Comparison of ENCODE assay signal across 14 cellular contexts in the genomic region with DNA sequence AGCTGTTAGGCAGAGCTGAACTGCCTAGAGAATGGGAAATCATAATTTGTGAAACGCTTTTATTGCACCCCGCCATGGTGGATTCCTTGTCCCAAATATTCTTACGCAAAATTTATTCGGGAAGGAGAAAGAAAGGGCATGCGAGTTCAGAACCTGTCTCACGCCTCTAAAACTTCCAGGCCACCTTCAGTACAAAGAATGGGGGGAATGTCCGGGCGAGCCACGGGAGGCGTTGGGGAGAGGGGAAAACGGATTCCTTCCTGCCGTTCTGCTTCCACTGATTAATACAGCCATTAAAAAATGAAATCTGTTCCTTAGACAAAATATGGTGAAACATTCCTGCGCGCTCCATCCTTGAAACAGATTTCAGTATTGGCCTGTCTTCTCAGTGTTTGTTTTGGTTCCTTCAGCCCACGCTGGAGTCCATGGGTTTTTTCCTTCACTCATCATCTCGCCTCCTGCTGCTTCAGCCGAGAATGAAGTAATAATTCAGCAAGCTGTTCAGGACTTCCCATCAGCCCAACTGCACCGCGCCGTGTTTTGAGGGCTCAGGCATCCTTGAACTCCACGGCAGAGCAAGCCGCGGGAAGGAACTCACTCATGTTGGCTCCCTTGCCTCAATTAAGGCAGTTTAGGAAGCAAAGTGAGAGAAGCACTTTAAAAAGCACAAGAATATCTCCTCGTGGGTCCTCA. TPM values are rescaled to one million over a fixed set of nuclear protein-coding genes. Genes with fewer than 3 reads are reported as not detected.
DNase-seq lines count a peak whose midpoint lies in the region; ATAC-seq, FAIRE-seq and TF ChIP-seq lines count a peak whose summit lies in the region.
"Had no signal": no experiment of that assay in that cellular context is flagged by ENCODE, and none has a peak within 500 bp of the region (broad histone marks: within the 10 kb centered on the region; RNA-seq: fewer than 3 reads in every experiment).

No MANE protein-coding gene starts in this region.

- no peak overlapping the region for H2BK5ac ChIP-seq in H1 (ENCODE audit: low read depth, low read length)

- H2BK20ac ChIP-seq in H1 (ENCODE audit: low read length): peak overlapping the region; percentile 9; the same call in 1 of the 2 replicates

- no peak overlapping the region for H3K9ac ChIP-seq in H1 (replicated peaks in 1 of 4; ENCODE audit: extremely low read depth in 1 of 4, low read depth in 3 of 4, low read length in 3 of 4)

- H3K9me3 Mint-ChIP-seq in stimulated activated naive B cell treated with anti-CD40 and anti-IgM and Interleukin-4, amounts not matched to agents 10 μg/mL and 1 μg/mL and 100 μg/mL, for 72 hours: peaks cover 0 to 4% of the 10 kb centered on the region in 2 donors
- H3K9me3 Mint-ChIP-seq: neural crest cell had no signal

- H4K5ac ChIP-seq in H1 (ENCODE audit: insufficient read length, low read depth, low read length): no peak overlapping the region

- H3K4me1 Mint-ChIP-seq in stimulated activated naive B cell treated with anti-CD40 and anti-IgM and Interleukin-4, amounts not matched to agents 10 μg/mL and 1 μg/mL and 100 μg/mL, for 72 hours: peaks cover 6% of the 10 kb centered on the region in 2 donors

- TF ChIP-seq EP300 in H1 (IDR thresholded peaks at IDR 0.05; ENCODE audit: borderline replicate concordance in 1 of 2, low read depth in 2 of 2, low read length in 2 of 2): no peak

- POLR2A ChIA-PET in H1 (lab: Charles Lee; ENCODE audit: partially characterized antibody): interaction anchor here (1.8 to 3.4 kb wide), 2 partner anchors 12 to 13 kb away, joined by 4 to 9 read pairs; no protein-coding TSS in a partner anchor

- ATAC-seq in GM21360 (IDR thresholded peaks at IDR 0.05; ENCODE audit: unreplicated experiment) (no peak), HG03442 (IDR thresholded peaks at IDR 0.05; ENCODE audit: unreplicated experiment) (no peak)
- no peak for ATAC-seq in stimulated activated naive B cell treated with anti-CD40 and anti-IgM and Interleukin-4, amounts not matched to agents 10 μg/mL and 1 μg/mL and 100 μg/mL, for 72 hours (replicated peaks)

- H3K4me3 Mint-ChIP-seq in stimulated activated naive B cell treated with anti-CD40 and anti-IgM and Interleukin-4, amounts not matched to agents 10 μg/mL and 1 μg/mL and 100 μg/mL, for 72 hours: no peak overlapping the region
- H3K4me3 Mint-ChIP-seq: neural crest cell had no signal

- no peak overlapping the region; the same call in 1 of the 2 replicates for H2BK15ac ChIP-seq in H1 (ENCODE audit: low read length)

- H3K4ac ChIP-seq in H1 (replicated peaks; ENCODE audit: insufficient read length, low read depth, low read length): no peak overlapping the region

- H3K79me1 ChIP-seq in H1 (ENCODE audit: low read depth, low read length): no peaks in the 10 kb centered on the region

- no peak for TF ChIP-seq RAD21 in H1 (IDR thresholded peaks at IDR 0.05 in 1 of 2, conservative IDR thresholded peaks at IDR 0.05 in 1 of 2; ENCODE audit: low read depth in 2 of 2, low read length in 2 of 2)

- peaks cover 17 to 23% of the 10 kb centered on the region in 2 donors for H3K27me3 Mint-ChIP-seq in stimulated activated naive B cell treated with anti-CD40 and anti-IgM and Interleukin-4, amounts not matched to agents 10 μg/mL and 1 μg/mL and 100 μg/mL, for 72 hours

- no peak for TF ChIP-seq POLR2A in H1 (IDR thresholded peaks at IDR 0.05; ENCODE audit: control extremely low read depth in 1 of 2, low read depth in 2 of 2, low read length in 2 of 2)

- H2AK5ac ChIP-seq in H1 (ENCODE audit: low read depth, low read length): no peak overlapping the region

- H3K4me3 ChIP-seq in H1 (ENCODE audit: extremely low read depth in 1 of 4, insufficient read depth in 2 of 4, low read depth in 3 of 4, low read length in 4 of 4): no peak overlapping the region
- H3K4me3 ChIP-seq: thyroid gland had no signal

- WGBS in H1 (ENCODE audit: extremely low coverage in 1 of 2, insufficient coverage in 1 of 2, insufficient read length in 1 of 2, insufficient replicate concordance in 2 of 2, low coverage in 1 of 2, low lambda C conversion rate in 2 of 2, missing lambda C conversion rate in 1 of 2), 2 experiments: 77% methylated on average over 23 of the region's 24 CpGs; no CpG with 5 or more reads in 1 of the 2 experiments

- H4K20me1 ChIP-seq in H1 (replicated peaks in 1 of 2; ENCODE audit: control insufficient read depth in 1 of 2, insufficient read depth in 2 of 2, low read length in 2 of 2): no peaks in the 10 kb centered on the region

- H4K8ac ChIP-seq in H1 (ENCODE audit: extremely low read depth, insufficient read depth, low read length): no peak overlapping the region

- no peak for TF ChIP-seq CTCF in H1 (IDR thresholded peaks at IDR 0.05; ENCODE audit: control extremely low read depth in 1 of 3, insufficient read depth in 1 of 3, low read depth in 1 of 3, low read length in 3 of 3)

- CTCF ChIA-PET in H1 (lab: Charles Lee; ENCODE audit: partially characterized antibody): interaction anchor here (0.7 to 3.9 kb wide), 43 partner anchors 10 to 916 kb away, joined by 3 to 26 read pairs (median 6); partner anchors contain the start of genes BMP4 and CDKN3

- H2AFZ ChIP-seq in H1 (ENCODE audit: low read length): peak overlapping the region; percentile 42; the same call in 1 of the 2 replicates

- H3K27ac ChIP-seq in H1 (ENCODE audit: low read depth, low read length): no peak overlapping the region
- H3K27ac ChIP-seq: 22Rv1 had no signal

- H3K23ac ChIP-seq in H1 (ENCODE audit: insufficient read length): no peak overlapping the region

- H2BK12ac ChIP-seq in H1 (ENCODE audit: low read depth, low read length): peak overlapping the region; percentile 10; the same call in 1 of the 2 replicates

- H3K9me3 ChIP-seq in H1 (ENCODE audit: insufficient read depth in 2 of 2, low read depth in 1 of 2, low read length in 1 of 2): no peaks in the 10 kb centered on the region
- H3K9me3 ChIP-seq: thyroid gland had no signal

- H4K91ac ChIP-seq in H1 (replicated peaks; ENCODE audit: insufficient read length, low read length): no peak overlapping the region

- H3K14ac ChIP-seq in H1 (ENCODE audit: insufficient read length): no peak overlapping the region

- peak overlapping the region; percentile 20; the same call in 1 of the 2 replicates for H3K18ac ChIP-seq in H1 (ENCODE audit: extremely low read depth, low read length)

- peak overlapping the region in 1 of 2 experiments; percentile 6; a peak in 1 of 4 replicates for H3K4me2 ChIP-seq in H1 (ENCODE audit: insufficient read depth in 1 of 2, low read depth in 2 of 2, low read length in 2 of 2)

- no peaks in the 10 kb centered on the region for H3K36me3 ChIP-seq in H1 (ENCODE audit: control insufficient read depth in 2 of 4, insufficient read depth in 4 of 4, low read length in 3 of 4)
- H3K36me3 ChIP-seq: thyroid gland had no signal

- DNase-seq in DMS 273 (lab: John Stamatoyannopoulos, UW; ENCODE audit: unreplicated experiment) (peak; percentile 42), DMS 273 treated with DMSO at 0.1 percent for 48 hours (lab: John Stamatoyannopoulos, UW) (no peak), H1 (ENCODE audit: low read depth in 1 of 2, low spot score in 2 of 2) (no peak), myocyte (ENCODE audit: low read depth) (peak; percentile 51), urothelium cell line (ENCODE audit: low spot score) (no peak)
- no peak for DNase-seq in stimulated activated naive B cell treated with anti-CD40 and anti-IgM and Interleukin-4, amounts not matched to agents 10 μg/mL and 1 μg/mL and 100 μg/mL, for 72 hours
- DNase-seq: activated CD4-positive, alpha-beta T cell treated with anti-CD3 and anti-CD28 coated beads, Interleukin-2, amount 50 U/mL, for 1 hour; activated naive CD4-positive, alpha-beta T cell; effector CD4-positive, alpha-beta T cell; thyroid gland had no signal

- peaks cover 2 to 12% (median 8%) of the 10 kb centered on the region in 4 experiments; a peak in 6 of 7 replicates for H3K4me1 ChIP-seq in H1 (replicated peaks in 1 of 4; ENCODE audit: control insufficient read depth in 3 of 4, insufficient read depth in 4 of 4, low read length in 3 of 4)
- H3K4me1 ChIP-seq: thyroid gland had no signal

- no peaks in the 10 kb centered on the region for H3K79me2 ChIP-seq in H1 (ENCODE audit: control insufficient read depth in 1 of 2, insufficient read depth in 2 of 2, low read length in 2 of 2)

- H3K27ac Mint-ChIP-seq in stimulated activated naive B cell treated with anti-CD40 and anti-IgM and Interleukin-4, amounts not matched to agents 10 μg/mL and 1 μg/mL and 100 μg/mL, for 72 hours: no peak overlapping the region

- H3K23me2 ChIP-seq in H1 (ENCODE audit: low read depth, low read length): no peaks in the 10 kb centered on the region

- no peaks in the 10 kb centered on the region for H3K36me3 Mint-ChIP-seq in stimulated activated naive B cell treated with anti-CD40 and anti-IgM and Interleukin-4, amounts not matched to agents 10 μg/mL and 1 μg/mL and 100 μg/mL, for 72 hours

- no peak overlapping the region for H2BK120ac ChIP-seq in H1 (replicated peaks; ENCODE audit: low read depth, low read length)

- H3K27me3 ChIP-seq in H1 (replicated peaks in 1 of 4; ENCODE audit: control insufficient read depth in 3 of 4, extremely low read depth in 1 of 4, insufficient read depth in 3 of 4, low read length in 3 of 4): no peaks in the 10 kb centered on the region
- H3K27me3 ChIP-seq: thyroid gland had no signal

- no peak overlapping the region for H3K56ac ChIP-seq in H1 (replicated peaks; ENCODE audit: insufficient read length, low read depth, low read length)

- FAIRE-seq in H1 (lab: Jason Lieb, UNC): no peak
- FAIRE-seq in urothelium cell line (lab: Jason Lieb, UNC): peak; percentile 48

TF ChIP-seq in H1, 55 proteins besides CTCF, POLR2A, EP300 and RAD21 (continues in another document):
- TF ChIP-seq CEBPB (IDR thresholded peaks at IDR 0.05; ENCODE audit: low read depth, low read length) (no peak), BRCA1 (IDR thresholded peaks at IDR 0.05; ENCODE audit: low read depth, low read length) (no peak), YY1 (IDR thresholded peaks at IDR 0.05; ENCODE audit: low read depth, low read length) (no peak), E2F6 (IDR thresholded peaks at IDR 0.05) (no peak)

RNA-seq across cellular contexts. Expression of gene CDKN3, which starts 47.7 kb away (rescaled TPM):
- 41.5 and 48.3 TPM in 2 replicates for total RNA-seq in H1 (2021; fragmentation: NEBNext Ultra II Directional; extraction: Animal tissue kit (Norgen Biotek cat#: 25700))
- 25.4 and 43.5 TPM in 2 replicates for polyA plus RNA-seq in H1 (2011; rRNA removed)
- 45.7 TPM for polyA plus RNA-seq in H1 (2011; cell fraction: cytosol; rRNA removed)
- polyA plus RNA-seq in H1 (2011; cell fraction: nucleus; rRNA removed): 10.7 TPM
- 26.3 to 34.7 TPM (median 32.0 TPM) in 4 replicates for polyA plus RNA-seq in H1 (2012, experiment 1 of 2)
- polyA plus RNA-seq in H1 (2012, experiment 2 of 2): 15.1 TPM
- 96.1 TPM for polyA plus RNA-seq in H1 (2013, experiment 1 of 2)
- polyA plus RNA-seq in H1 (2013, experiment 2 of 2): 92.4 TPM
- 16.3 and 28.1 TPM in 2 replicates for polyA minus RNA-seq in H1 (2011; rRNA and poly(A)+ RNA removed)
- 16.1 TPM for polyA minus RNA-seq in H1 (2011; cell fraction: cytosol; rRNA and poly(A)+ RNA removed)
- 16.6 TPM for polyA minus RNA-seq in H1 (2011; cell fraction: nucleus; rRNA and poly(A)+ RNA removed)
- total RNA-seq in myocyte: 3.5 and 5.0 TPM in 2 replicates
- 3.4 TPM for polyA plus RNA-seq in myocyte (2012)

Comparison
In these comparisons a context has a peak if more than half of its experiments do, and no peak if none do; other contexts are left out.
1. DNase-seq: peak in DMS 273 (single experiment) and myocyte (single experiment); none in DMS 273 treated with DMSO at 0.1 percent for 48 hours (single experiment), H1 (0 of 2), urothelium cell line (single experiment) and stimulated activated naive B cell treated with anti-CD40 and anti-IgM and Interleukin-4, amounts not matched to agents 10 μg/mL and 1 μg/mL and 100 μg/mL, for 72 hours (single experiment).